Comparison of ENCODE assay signal across 2 cellular contexts in the genomic region with DNA sequence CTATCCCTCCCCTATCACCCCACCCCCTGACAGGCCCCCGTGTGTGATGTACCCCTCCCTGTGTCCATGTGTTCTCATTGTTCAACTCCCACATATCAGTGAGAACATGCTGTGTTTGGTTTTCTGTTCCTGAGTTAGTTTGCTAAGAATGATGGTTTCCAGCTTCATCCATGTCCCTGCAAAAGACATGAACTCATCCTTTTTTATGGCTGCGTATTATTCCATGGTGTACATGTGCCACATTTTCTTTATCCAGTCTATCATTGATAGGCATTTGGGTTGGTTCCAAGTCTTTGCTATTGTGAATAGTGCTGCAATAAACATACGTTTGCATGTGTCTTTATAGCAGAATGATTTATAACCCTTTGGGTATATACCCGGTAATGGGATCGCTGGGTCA. TPM values are rescaled to one million over a fixed set of nuclear protein-coding genes. Genes with fewer than 3 reads are reported as not detected.
"Had no signal": no experiment of that assay in that cellular context is flagged by ENCODE, and none has a peak within 500 bp of the region (broad histone marks: within the 10 kb centered on the region; RNA-seq: fewer than 3 reads in every experiment).

No MANE protein-coding gene starts in this region.

RNA-seq across cellular contexts. Expression of a gene that starts 25.0 kb away (rescaled TPM):
- total RNA-seq: G401 had no signal

RNA-seq across cellular contexts. Expression of a gene that starts 41.8 kb away (rescaled TPM):
- total RNA-seq: G401, GM12878 had no signal

RNA-seq across cellular contexts. Expression of a gene that starts 47.1 kb away (rescaled TPM):
- total RNA-seq: G401 had no signal
